In the genomic region with DNA sequence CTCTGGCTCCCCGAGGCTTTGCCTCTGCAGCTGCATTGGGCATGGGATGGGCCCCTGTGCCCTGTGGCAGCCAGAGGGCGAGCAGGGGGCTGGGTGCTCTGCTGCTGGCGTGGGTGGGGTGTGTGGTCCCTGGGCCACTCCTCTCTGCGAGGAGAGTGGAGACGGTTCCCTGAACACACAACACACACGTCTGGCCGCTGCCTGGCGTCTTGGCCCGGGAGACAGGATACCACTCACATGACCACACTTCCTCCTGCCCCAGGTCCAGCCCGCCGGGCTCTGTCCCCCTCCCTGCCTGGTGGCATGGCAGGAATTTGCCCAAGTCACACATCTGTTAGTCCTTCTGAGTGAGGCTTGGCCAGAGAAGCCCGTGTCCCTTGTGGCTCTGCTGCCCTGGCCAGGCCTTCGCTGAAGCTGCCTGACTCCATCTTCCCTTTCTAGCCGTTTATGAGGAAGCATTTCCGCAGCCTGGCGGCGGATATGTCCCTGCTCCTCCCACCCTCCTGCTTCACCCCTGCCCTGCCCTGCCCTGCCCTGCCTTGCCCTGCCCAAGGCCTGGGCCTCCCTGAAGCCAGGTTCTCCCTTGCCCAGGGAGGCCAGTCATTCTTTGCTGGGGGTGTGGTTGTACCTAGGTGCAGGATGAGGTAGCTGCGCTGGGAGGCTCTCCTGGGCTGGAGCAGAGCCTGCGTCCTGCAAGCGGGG, we compare ENCODE assay signal across 8 cellular contexts. TPM values are rescaled to one million over a fixed set of nuclear protein-coding genes. Genes with fewer than 3 reads are reported as not detected.
DNase-seq lines count a peak whose midpoint lies in the region; ATAC-seq and TF ChIP-seq lines count a peak whose summit lies in the region.

No MANE protein-coding gene starts in this region.

- H3K9me3 ChIP-seq in colonic mucosa (no peaks in the 10 kb centered on the region), subcutaneous abdominal adipose tissue (ENCODE audit: control insufficient read depth in 5 of 5, low read length in 5 of 5) (no peaks in the 10 kb centered on the region)

- peak overlapping the region; percentile 91 for H3K27ac ChIP-seq in colonic mucosa
- H3K27ac ChIP-seq in subcutaneous abdominal adipose tissue (ENCODE audit: low read depth, low read length): peak overlapping the region; percentile 97

- H3K27me3 ChIP-seq in colonic mucosa: no peaks in the 10 kb centered on the region
- no peaks in the 10 kb centered on the region for H3K27me3 ChIP-seq in subcutaneous abdominal adipose tissue (ENCODE audit: control insufficient read depth in 5 of 5, insufficient read depth in 4 of 5, low read length in 5 of 5)

- peak overlapping the region; percentile 93 for H3K4me3 ChIP-seq in LNCaP clone FGC (ENCODE audit: low read depth, low read length)
- H3K4me3 ChIP-seq in colonic mucosa: peak overlapping the region; percentile 66
- no peak overlapping the region for H3K4me3 ChIP-seq in lower leg skin (ENCODE audit: low read depth, poor library complexity, severe bottlenecking)
- peak overlapping the region; percentile 45 to 87 (median 82) for H3K4me3 ChIP-seq in subcutaneous abdominal adipose tissue (ENCODE audit: low read depth in 1 of 5, low read length in 5 of 5)

- H3K4me1 ChIP-seq in colonic mucosa (peaks cover 44% of the 10 kb centered on the region), subcutaneous abdominal adipose tissue (ENCODE audit: control insufficient read depth in 5 of 5, insufficient read depth in 5 of 5, low read length in 5 of 5) (peaks cover 11 to 83% (median 79%) of the 10 kb centered on the region in 5 donors)

- no peak for ATAC-seq in GM19324 (IDR thresholded peaks at IDR 0.05; ENCODE audit: low FRiP score, unreplicated experiment)

- WGBS in lower leg skin, 2 donors: 9 to 10% methylated on average over 15 to 20 of the region's 20 CpGs

- H3K36me3 ChIP-seq in colonic mucosa: no peaks in the 10 kb centered on the region
- peaks cover 0 to 20% (median 13%) of the 10 kb centered on the region in 5 donors for H3K36me3 ChIP-seq in subcutaneous abdominal adipose tissue (ENCODE audit: control insufficient read depth in 5 of 5, insufficient read depth in 5 of 5, low read length in 5 of 5)

- peak overlapping the region; percentile 64 to 99 for H3K9ac ChIP-seq in colonic mucosa (ENCODE audit: low read depth in 2 of 2, low read length in 2 of 2)
- peak overlapping the region; percentile 68 to 97 (median 93) for H3K9ac ChIP-seq in subcutaneous abdominal adipose tissue (ENCODE audit: low read length in 5 of 5)

- intact Hi-C loops in colonic mucosa (cut with DNase I): no loop called here
- intact Hi-C loops in lower leg skin (cut with DNase I; ENCODE audit: low total_unique reads): no loop called here

- 0 out of 2 replicates have a peak, but pooled peaks have one; percentile 1 for TF ChIP-seq CTCF in LNCaP clone FGC (IDR thresholded peaks at IDR 0.05; ENCODE audit: control insufficient read depth, extremely low read depth, insufficient read depth)
- TF ChIP-seq CTCF in colonic mucosa (IDR thresholded peaks at IDR 0.05): no peak
- TF ChIP-seq CTCF in lower leg skin (IDR thresholded peaks at IDR 0.05): no peak

- TF ChIP-seq POLR2A in lower leg skin (IDR thresholded peaks at IDR 0.05): no peak

- peak; percentile 71 for DNase-seq in Ammon's horn (ENCODE audit: low spot score)
- peak; percentile 63 for DNase-seq in LNCaP clone FGC (ENCODE audit: low read depth)
- peak; percentile 92 for DNase-seq in colonic mucosa
- DNase-seq in lower leg skin (ENCODE audit: low spot score in 2 of 2): peak; percentile 79 to 96
- no peak for DNase-seq in SHP77 (lab: John Stamatoyannopoulos, UW)
- DNase-seq in NCI-H2196 treated with DMSO at 0.1 percent for 48 hours (lab: John Stamatoyannopoulos, UW; ENCODE audit: unreplicated experiment): no peak

RNA-seq across cellular contexts. Expression of a gene that starts 3.0 kb away (rescaled TPM):
- total RNA-seq in colonic mucosa: 100 to 1,000 TPM; 152 to 187 TPM
- 10 to 100 TPM; 34.2 to 54.2 (median 46.3) TPM for total RNA-seq in lower leg skin

RNA-seq across cellular contexts. Expression of a gene that starts 32.5 kb away (rescaled TPM):
- total RNA-seq in colonic mucosa: 10 to 100 TPM; 20.3 to 44.5 TPM
- total RNA-seq in lower leg skin: 10 to 100 TPM in 3 of 4 donors, 1 to 10 TPM in 1; 8.1 to 18.4 (median 14.2) TPM

Comparison
In these comparisons a context has a peak if more than half of its experiments do, and no peak if none do; other contexts are left out.
1. DNase-seq: peak in Ammon's horn (single experiment), LNCaP clone FGC (single experiment), colonic mucosa (single experiment) and lower leg skin (2 of 2); none in SHP77 (0 of 2) and NCI-H2196 treated with DMSO at 0.1 percent for 48 hours (single experiment).